In the genomic region with DNA sequence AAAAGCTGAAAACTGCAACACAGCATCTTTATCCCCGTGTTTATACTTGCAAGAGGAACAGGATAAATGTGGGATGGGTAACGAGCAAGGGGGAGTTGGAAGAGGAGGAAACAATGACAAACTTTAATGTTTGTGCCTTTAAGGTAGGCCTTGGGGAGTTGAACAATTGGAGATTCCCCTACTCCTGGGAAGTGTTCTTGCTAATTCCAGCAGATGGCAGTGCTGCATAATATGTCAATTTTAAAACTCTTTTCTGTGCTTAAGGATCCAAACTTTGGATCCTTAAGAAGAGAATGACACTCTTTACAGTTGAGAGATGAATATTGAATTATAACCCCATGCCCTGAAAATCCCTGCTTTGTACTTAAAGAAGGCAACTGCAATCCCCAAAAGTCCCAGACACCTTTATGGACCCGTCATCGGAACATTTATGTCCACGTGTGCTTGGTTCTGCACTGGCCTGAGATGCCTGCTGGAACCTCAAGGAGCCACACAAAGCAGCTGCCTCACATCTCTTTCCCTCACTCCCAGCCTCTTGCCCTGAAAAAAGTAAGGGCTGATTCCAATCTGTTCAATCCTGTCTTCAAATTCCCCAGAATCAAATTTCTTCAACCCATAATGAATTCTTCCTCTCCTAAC, we compare ENCODE assay signal across 7 cellular contexts. TPM values are rescaled to one million over a fixed set of nuclear protein-coding genes. Genes with fewer than 3 reads are reported as not detected.
A peak's percentile ranks its signal among the peaks of the same experiment; 100 is the strongest.
DNase-seq lines count a peak whose midpoint lies in the region; ATAC-seq and FAIRE-seq lines count a peak whose summit lies in the region.

No MANE protein-coding gene starts in this region.

- peak; percentile 74 for FAIRE-seq in RCC 7860 (lab: Jason Lieb, UNC)

- ATAC-seq in HG02885 (IDR thresholded peaks at IDR 0.05; ENCODE audit: poor library complexity, unreplicated experiment) (peak; percentile 39), GM21576 (IDR thresholded peaks at IDR 0.05; ENCODE audit: unreplicated experiment) (no peak)

- DNase-seq in ELF-1 (ENCODE audit: low read depth, low spot score), result peak; percentile 32
- DNase-seq in RCC 7860 (ENCODE audit: low spot score), result peak; percentile 55
- DNase-seq in epidermal melanocyte (ENCODE audit: insufficient read length, low spot score), result peak; percentile 47
- DNase-seq in mucosa of gallbladder (ENCODE audit: low spot score), result peak; percentile 22
- DNase-seq in GF-D8 (lab: John Stamatoyannopoulos, UW), result no peak

RNA-seq across cellular contexts. Expression of gene IFIT5, which starts 12.0 kb away (rescaled TPM):
- 14.7 TPM for total RNA-seq in mucosa of gallbladder

RNA-seq across cellular contexts. Expression of gene IFIT1, which starts 33.9 kb away (rescaled TPM):
- 14.4 TPM for total RNA-seq in mucosa of gallbladder

RNA-seq across cellular contexts. Expression of gene IFIT1B, which starts 48.5 kb away (rescaled TPM):
- total RNA-seq in mucosa of gallbladder, result not detected
